8 cellular contexts compared by ENCODE assay signal in genomic region chr2:236512902-236513433, GRCh38.
DNase-seq lines count a peak whose midpoint lies in the region; ATAC-seq and TF ChIP-seq lines count a peak whose summit lies in the region.

No MANE protein-coding gene starts in this region.

- H3K36me3 ChIP-seq in DOHH2 (ENCODE audit: control insufficient read depth, low read length) (no peaks in the 10 kb centered on the region), MM.1S (replicated peaks; ENCODE audit: insufficient read depth, low read length) (no peaks in the 10 kb centered on the region)

- H3K27me3 ChIP-seq in DOHH2 (ENCODE audit: control insufficient read depth, low read length) (peaks cover 10% of the 10 kb centered on the region), MM.1S (replicated peaks; ENCODE audit: insufficient read depth, low read length) (no peaks in the 10 kb centered on the region)

- peak; percentile 90 for TF ChIP-seq CTCF in DOHH2 (IDR thresholded peaks at IDR 0.05; ENCODE audit: low read depth, low read length, poor library complexity, severe bottlenecking)
- peak; percentile 71 for TF ChIP-seq CTCF in MM.1S (IDR thresholded peaks at IDR 0.05; ENCODE audit: low read length)
- peak; percentile 83 for TF ChIP-seq CTCF in coronary artery (IDR thresholded peaks at IDR 0.05)

- H3K9me2 ChIP-seq in DOHH2 (replicated peaks; ENCODE audit: control insufficient read depth, low read length): no peaks in the 10 kb centered on the region
- no peaks in the 10 kb centered on the region for H3K9me2 ChIP-seq in MM.1S (replicated peaks; ENCODE audit: insufficient read depth, low read length)

- H3K36me3 Mint-ChIP-seq in memory B cell: no peaks in the 10 kb centered on the region

- peaks cover 4% of the 10 kb centered on the region for H3K27me3 Mint-ChIP-seq in memory B cell

- H3K4me1 ChIP-seq in DOHH2 (ENCODE audit: control insufficient read depth, low read length): peaks cover 21% of the 10 kb centered on the region
- H3K4me1 ChIP-seq in MM.1S (ENCODE audit: low read length): no peaks in the 10 kb centered on the region

- H3K4me3 ChIP-seq in DOHH2 (ENCODE audit: low read length) (no peak overlapping the region), MM.1S (ENCODE audit: low read length) (no peak overlapping the region), coronary artery (no peak overlapping the region)

- H3K79me2 ChIP-seq in DOHH2 (ENCODE audit: control insufficient read depth, low read length) (no peaks in the 10 kb centered on the region), MM.1S (ENCODE audit: low read length) (no peaks in the 10 kb centered on the region)

- H3K9ac ChIP-seq in MM.1S (ENCODE audit: low read length): no peak overlapping the region

- H2AFZ ChIP-seq in MM.1S (ENCODE audit: low read length): 0 out of 2 replicates have a peak overlapping the region, but pooled peaks have one; percentile 45

- DNase-seq in MM.1S (peak; percentile 52), coronary artery (ENCODE audit: low spot score) (no peak), memory B cell (ENCODE audit: low spot score in 2 of 2) (peak; percentile 58), DMS79 (lab: John Stamatoyannopoulos, UW) (no peak)
- DNase-seq in activated CD4-positive, alpha-beta T cell treated with anti-CD3 and anti-CD28 coated beads for 4 hours: peak; percentile 61 to 67
- DNase-seq in stimulated activated CD8-positive, alpha-beta memory T cell treated with anti-CD3 and anti-CD28 coated beads, Interleukin-4, amount 100 ng/mL, for 24 hours (ENCODE audit: low read depth): peak; percentile 50

- peaks cover 9% of the 10 kb centered on the region for H3K4me1 Mint-ChIP-seq in memory B cell

- H3K9me3 ChIP-seq in DOHH2 (ENCODE audit: control insufficient read depth, insufficient read depth, low read length) (no peaks in the 10 kb centered on the region), MM.1S (replicated peaks; ENCODE audit: insufficient read depth, low read length) (no peaks in the 10 kb centered on the region)

- no peak overlapping the region for H3K27ac Mint-ChIP-seq in memory B cell

- H4K20me1 ChIP-seq in DOHH2 (ENCODE audit: control insufficient read depth, insufficient read depth, low read depth, low read length) (no peaks in the 10 kb centered on the region), MM.1S (ENCODE audit: insufficient read depth, low read length) (no peaks in the 10 kb centered on the region)

- H3F3A ChIP-seq in DOHH2 (ENCODE audit: control insufficient read depth, insufficient read depth): no peaks in the 10 kb centered on the region
- no peaks in the 10 kb centered on the region for H3F3A ChIP-seq in MM.1S (ENCODE audit: insufficient read depth, low read length)

- ATAC-seq in GM21723 (IDR thresholded peaks at IDR 0.05; ENCODE audit: unreplicated experiment): peak; percentile 94
- peak; percentile 98 for ATAC-seq in memory B cell (ENCODE audit: low read depth)

- H3K9me3 Mint-ChIP-seq in memory B cell: no peaks in the 10 kb centered on the region

- H3K4me3 Mint-ChIP-seq in memory B cell: no peak overlapping the region

- H3K4me2 ChIP-seq in DOHH2 (ENCODE audit: low read length) (no peak overlapping the region), MM.1S (ENCODE audit: low read depth, low read length) (no peak overlapping the region)

- H3K27ac ChIP-seq in DOHH2 (ENCODE audit: low read depth, low read length) (no peak overlapping the region), MM.1S (ENCODE audit: low read length) (no peak overlapping the region), coronary artery (no peak overlapping the region)

Comparison
In these comparisons a context has a peak if more than half of its experiments do, and no peak if none do; other contexts are left out.
1. DNase-seq: peak in MM.1S (single experiment), activated CD4-positive, alpha-beta T cell treated with anti-CD3 and anti-CD28 coated beads for 4 hours (2 of 2), memory B cell (2 of 2) and stimulated activated CD8-positive, alpha-beta memory T cell treated with anti-CD3 and anti-CD28 coated beads, Interleukin-4, amount 100 ng/mL, for 24 hours (single experiment); none in coronary artery (single experiment) and DMS79 (single experiment).
2. Peak in every context shown above with its lines, with median percentiles within 50 percentile points of each other: CTCF ChIP-seq.